In the genomic region with DNA sequence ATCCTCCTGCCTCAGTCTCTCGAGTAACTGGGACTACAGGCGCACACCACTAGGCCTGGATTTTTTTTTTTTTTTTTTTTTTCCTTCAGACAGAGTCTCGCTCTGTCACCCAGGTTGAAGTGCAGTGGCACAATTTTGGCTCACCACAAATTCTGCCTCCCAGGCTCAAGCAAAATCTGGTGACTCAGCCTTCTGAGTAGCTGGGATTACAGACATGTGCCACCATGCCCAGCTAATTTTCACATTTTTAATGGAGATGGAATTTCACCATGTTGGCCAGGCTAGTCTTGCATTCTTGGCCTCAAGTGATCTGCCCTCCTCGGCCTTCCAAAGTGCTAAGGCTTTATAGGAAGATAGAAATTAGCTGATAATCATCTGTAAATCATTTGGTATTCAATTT, we compare ENCODE assay signal across 22 cellular contexts. TPM values are rescaled to one million over a fixed set of nuclear protein-coding genes. Genes with fewer than 3 reads are reported as not detected.
A peak's percentile ranks its signal among the peaks of the same experiment; 100 is the strongest.
DNase-seq lines count a peak whose midpoint lies in the region; ATAC-seq and TF ChIP-seq lines count a peak whose summit lies in the region.
"Had no signal": no experiment of that assay in that cellular context is flagged by ENCODE, and none has a peak within 500 bp of the region (broad histone marks: within the 10 kb centered on the region; RNA-seq: fewer than 3 reads in every experiment).

No MANE protein-coding gene starts in this region.

- no peaks in the 10 kb centered on the region for H3K27me3 Mint-ChIP-seq in WTC11 (ENCODE audit: low read depth)

- H3K4me3 Mint-ChIP-seq in WTC11 = no peak overlapping the region
- H3K4me3 Mint-ChIP-seq: activated T-cell treated with anti-CD3 and anti-CD28 coated beads, Interleukin-2, amount 50 U/mL, for 4 hours; CD14-positive monocyte; endodermal cell; HFFc6; neural crest cell had no signal

- H3K27ac Mint-ChIP-seq in WTC11 = peak overlapping the region; percentile 39; the same call in 1 of the 2 replicates
- H3K27ac Mint-ChIP-seq: CD14-positive monocyte, endodermal cell, HFFc6 had no signal

- no peak for ATAC-seq in WTC11
- ATAC-seq in HG03442 (IDR thresholded peaks at IDR 0.05; ENCODE audit: unreplicated experiment) = no peak
- ATAC-seq: activated T-cell treated with anti-CD3 and anti-CD28 coated beads, Interleukin-2, amount 50 U/mL, for 4 hours; heart left ventricle had no signal

- H3K9me3 Mint-ChIP-seq in WTC11 = no peaks in the 10 kb centered on the region
- H3K9me3 Mint-ChIP-seq: activated T-cell treated with anti-CD3 and anti-CD28 coated beads, Interleukin-2, amount 50 U/mL, for 4 hours; CD14-positive monocyte; HFFc6; neural crest cell had no signal

- H3K4me1 Mint-ChIP-seq in WTC11 = peaks cover 26% of the 10 kb centered on the region

- no peak for TF ChIP-seq CTCF in WTC11 (IDR thresholded peaks at IDR 0.05)

- CTCF ChIA-PET in WTC11 (lab: Charles Lee) = no interaction called here

- DNase-seq in ELR (ENCODE audit: low read depth) = peak; percentile 10
- DNase-seq in HT1080 (ENCODE audit: low read depth) = peak; percentile 57
- DNase-seq in WTC11 (ENCODE audit: low spot score) = no peak
- peak; percentile 58 for DNase-seq in kidney tubule cell (ENCODE audit: low spot score)
- no peak for DNase-seq in NCI-H187 treated with DMSO at 0.1 percent for 48 hours (lab: John Stamatoyannopoulos, UW)
- DNase-seq in cerebellum (ENCODE audit: low spot score) = no peak
- DNase-seq: activated CD4-positive, alpha-beta T cell treated with anti-CD3 and anti-CD28 coated beads for 1 hour; activated naive CD4-positive, alpha-beta T cell; activated T-cell treated with anti-CD3 and anti-CD28 coated beads, Interleukin-2, amount 50 U/mL, for 4 hours; adrenal gland; endodermal cell; GDM1; heart left ventricle; HFFc6; left ventricle myocardium inferior; NCI-H1417; NCI-H2107; NCI-H524 treated with DMSO at 0.1 percent for 48 hours; sigmoid colon had no signal

- POLR2A ChIA-PET in WTC11 (lab: Charles Lee) = no interaction called here

- H3K36me3 Mint-ChIP-seq in WTC11 = peaks cover 49% of the 10 kb centered on the region
- H3K36me3 Mint-ChIP-seq: CD14-positive monocyte had no signal

TF ChIP-seq in WTC11, 78 proteins besides CTCF, POLR2A, EP300 and RAD21 (continues in another document):
- TF ChIP-seq, protein P1, sequence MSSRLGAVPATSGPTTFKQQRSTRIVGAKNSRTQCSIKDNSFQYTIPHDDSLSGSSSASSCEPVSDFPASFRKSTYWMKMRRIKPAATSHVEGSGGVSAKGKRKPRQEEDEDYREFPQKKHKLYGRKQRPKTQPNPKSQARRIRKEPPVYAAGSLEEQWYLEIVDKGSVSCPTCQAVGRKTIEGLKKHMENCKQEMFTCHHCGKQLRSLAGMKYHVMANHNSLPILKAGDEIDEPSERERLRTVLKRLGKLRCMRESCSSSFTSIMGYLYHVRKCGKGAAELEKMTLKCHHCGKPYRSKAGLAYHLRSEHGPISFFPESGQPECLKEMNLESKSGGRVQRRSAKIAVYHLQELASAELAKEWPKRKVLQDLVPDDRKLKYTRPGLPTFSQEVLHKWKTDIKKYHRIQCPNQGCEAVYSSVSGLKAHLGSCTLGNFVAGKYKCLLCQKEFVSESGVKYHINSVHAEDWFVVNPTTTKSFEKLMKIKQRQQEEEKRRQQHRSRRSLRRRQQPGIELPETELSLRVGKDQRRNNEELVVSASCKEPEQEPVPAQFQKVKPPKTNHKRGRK (CRISPR knock-in tag; IDR thresholded peaks at IDR 0.05; ENCODE audit: borderline replicate concordance) = no peak
- TF ChIP-seq, protein P2, sequence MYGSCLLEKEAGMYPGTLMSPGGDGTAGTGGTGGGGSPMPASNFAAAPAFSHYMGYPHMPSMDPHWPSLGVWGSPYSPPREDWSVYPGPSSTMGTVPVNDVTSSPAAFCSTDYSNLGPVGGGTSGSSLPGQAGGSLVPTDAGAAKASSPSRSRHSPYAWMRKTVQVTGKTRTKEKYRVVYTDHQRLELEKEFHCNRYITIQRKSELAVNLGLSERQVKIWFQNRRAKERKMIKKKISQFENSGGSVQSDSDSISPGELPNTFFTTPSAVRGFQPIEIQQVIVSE (CRISPR knock-in tag; IDR thresholded peaks at IDR 0.05; ENCODE audit: borderline replicate concordance) = no peak
- TF ChIP-seq, protein P3, sequence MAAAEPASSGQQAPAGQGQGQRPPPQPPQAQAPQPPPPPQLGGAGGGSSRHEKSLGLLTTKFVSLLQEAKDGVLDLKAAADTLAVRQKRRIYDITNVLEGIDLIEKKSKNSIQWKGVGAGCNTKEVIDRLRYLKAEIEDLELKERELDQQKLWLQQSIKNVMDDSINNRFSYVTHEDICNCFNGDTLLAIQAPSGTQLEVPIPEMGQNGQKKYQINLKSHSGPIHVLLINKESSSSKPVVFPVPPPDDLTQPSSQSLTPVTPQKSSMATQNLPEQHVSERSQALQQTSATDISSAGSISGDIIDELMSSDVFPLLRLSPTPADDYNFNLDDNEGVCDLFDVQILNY (CRISPR knock-in tag; IDR thresholded peaks at IDR 0.05) = no peak
- TF ChIP-seq, protein P4, sequence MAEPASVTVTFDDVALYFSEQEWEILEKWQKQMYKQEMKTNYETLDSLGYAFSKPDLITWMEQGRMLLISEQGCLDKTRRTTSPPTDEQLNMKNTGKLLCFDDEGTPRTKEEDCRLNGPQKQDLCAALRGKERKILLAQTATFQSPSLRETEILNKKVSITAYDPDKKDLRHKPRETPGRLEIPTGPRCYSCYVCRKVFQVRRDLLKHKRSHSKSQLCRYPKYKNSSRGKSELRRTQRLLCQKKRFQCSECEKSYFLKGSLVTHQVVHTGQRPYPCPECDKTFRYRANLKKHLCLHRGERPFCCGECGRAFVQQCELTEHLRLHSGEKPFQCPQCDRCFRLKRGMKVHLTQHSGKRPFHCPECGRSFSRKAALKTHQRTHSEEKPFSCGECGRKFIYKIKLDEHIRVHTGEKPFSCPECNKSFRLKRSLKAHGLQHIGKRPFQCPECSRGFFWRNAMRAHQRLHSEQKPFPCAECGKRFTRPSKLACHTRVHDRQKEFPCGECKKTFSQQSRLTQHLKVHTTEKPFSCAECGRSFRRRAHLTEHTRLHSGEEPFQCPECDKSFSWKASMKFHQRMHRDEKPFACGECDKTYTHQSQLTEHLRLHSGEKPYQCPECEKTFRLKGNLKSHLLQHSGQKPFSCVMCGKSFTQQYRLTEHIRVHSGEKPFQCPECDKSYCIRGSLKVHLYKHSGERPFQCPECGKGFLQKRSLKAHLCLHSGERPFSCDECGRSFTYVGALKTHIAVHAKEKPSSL (CRISPR knock-in tag; conservative IDR thresholded peaks at IDR 0.05) = no peak
- TF ChIP-seq, protein P5, sequence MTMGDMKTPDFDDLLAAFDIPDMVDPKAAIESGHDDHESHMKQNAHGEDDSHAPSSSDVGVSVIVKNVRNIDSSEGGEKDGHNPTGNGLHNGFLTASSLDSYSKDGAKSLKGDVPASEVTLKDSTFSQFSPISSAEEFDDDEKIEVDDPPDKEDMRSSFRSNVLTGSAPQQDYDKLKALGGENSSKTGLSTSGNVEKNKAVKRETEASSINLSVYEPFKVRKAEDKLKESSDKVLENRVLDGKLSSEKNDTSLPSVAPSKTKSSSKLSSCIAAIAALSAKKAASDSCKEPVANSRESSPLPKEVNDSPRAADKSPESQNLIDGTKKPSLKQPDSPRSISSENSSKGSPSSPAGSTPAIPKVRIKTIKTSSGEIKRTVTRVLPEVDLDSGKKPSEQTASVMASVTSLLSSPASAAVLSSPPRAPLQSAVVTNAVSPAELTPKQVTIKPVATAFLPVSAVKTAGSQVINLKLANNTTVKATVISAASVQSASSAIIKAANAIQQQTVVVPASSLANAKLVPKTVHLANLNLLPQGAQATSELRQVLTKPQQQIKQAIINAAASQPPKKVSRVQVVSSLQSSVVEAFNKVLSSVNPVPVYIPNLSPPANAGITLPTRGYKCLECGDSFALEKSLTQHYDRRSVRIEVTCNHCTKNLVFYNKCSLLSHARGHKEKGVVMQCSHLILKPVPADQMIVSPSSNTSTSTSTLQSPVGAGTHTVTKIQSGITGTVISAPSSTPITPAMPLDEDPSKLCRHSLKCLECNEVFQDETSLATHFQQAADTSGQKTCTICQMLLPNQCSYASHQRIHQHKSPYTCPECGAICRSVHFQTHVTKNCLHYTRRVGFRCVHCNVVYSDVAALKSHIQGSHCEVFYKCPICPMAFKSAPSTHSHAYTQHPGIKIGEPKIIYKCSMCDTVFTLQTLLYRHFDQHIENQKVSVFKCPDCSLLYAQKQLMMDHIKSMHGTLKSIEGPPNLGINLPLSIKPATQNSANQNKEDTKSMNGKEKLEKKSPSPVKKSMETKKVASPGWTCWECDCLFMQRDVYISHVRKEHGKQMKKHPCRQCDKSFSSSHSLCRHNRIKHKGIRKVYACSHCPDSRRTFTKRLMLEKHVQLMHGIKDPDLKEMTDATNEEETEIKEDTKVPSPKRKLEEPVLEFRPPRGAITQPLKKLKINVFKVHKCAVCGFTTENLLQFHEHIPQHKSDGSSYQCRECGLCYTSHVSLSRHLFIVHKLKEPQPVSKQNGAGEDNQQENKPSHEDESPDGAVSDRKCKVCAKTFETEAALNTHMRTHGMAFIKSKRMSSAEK (CRISPR knock-in tag; IDR thresholded peaks at IDR 0.05; ENCODE audit: borderline replicate concordance) = no peak
- TF ChIP-seq SMAD3 (CRISPR knock-in tag; IDR thresholded peaks at IDR 0.05; ENCODE audit: borderline replicate concordance) = no peak
- no peak for TF ChIP-seq ZNF263 (CRISPR knock-in tag; IDR thresholded peaks at IDR 0.05; ENCODE audit: low read depth)
- no peak for TF ChIP-seq SOX15 (CRISPR knock-in tag; IDR thresholded peaks at IDR 0.05)
- no peak for TF ChIP-seq ELF4 (CRISPR knock-in tag; IDR thresholded peaks at IDR 0.05; ENCODE audit: low read depth)

RNA-seq across cellular contexts. Expression of a gene that starts 43.9 kb away (rescaled TPM):
- total RNA-seq in HT1080 (2014; rRNA removed; shearing (Covaris generic)) = 95.9 and 96.6 TPM in 2 replicates
- 123 and 143 TPM in 2 replicates for polyA plus RNA-seq in HT1080 (2015; cell fraction: cytosol; rRNA removed)
- 59.6 and 69.1 TPM in 2 replicates for polyA plus RNA-seq in HT1080 (2015; cell fraction: nucleus; rRNA removed)
- total RNA-seq in WTC11 (2021) (65.5 to 75.6 TPM (median 68.8 TPM) in 3 replicates), cerebellum (35.9 TPM)

RNA-seq across cellular contexts. Expression of a gene that starts 44.0 kb away (rescaled TPM):
- total RNA-seq in HT1080 (2014; rRNA removed; shearing (Covaris generic)) = 38.8 and 44.5 TPM in 2 replicates
- polyA plus RNA-seq in HT1080 (2015; cell fraction: cytosol; rRNA removed) = 29.8 and 33.2 TPM in 2 replicates
- 85.1 and 88.4 TPM in 2 replicates for polyA plus RNA-seq in HT1080 (2015; cell fraction: nucleus; rRNA removed)
- total RNA-seq in WTC11 (2021) (27.8 to 31.6 TPM (median 29.2 TPM) in 3 replicates), cerebellum (45.6 TPM)

RNA-seq across cellular contexts. Expression of a gene that starts 55.3 kb away (rescaled TPM):
- total RNA-seq in HT1080 (2014; rRNA removed; shearing (Covaris generic)) = 3.8 and 6.6 TPM in 2 replicates
- polyA plus RNA-seq in HT1080 (2015; cell fraction: cytosol; rRNA removed) = 4.3 and 5.2 TPM in 2 replicates
- 5.6 and 5.8 TPM in 2 replicates for polyA plus RNA-seq in HT1080 (2015; cell fraction: nucleus; rRNA removed)
- total RNA-seq in WTC11 (2021) (59.1 to 69.1 TPM (median 61.1 TPM) in 3 replicates), cerebellum (60.1 TPM)
- polyA plus RNA-seq: CD14-positive monocyte had no signal

Comparison
In these comparisons a context has a peak if more than half of its experiments do, and no peak if none do; other contexts are left out.
1. DNase-seq: peak in ELR (single experiment), HT1080 (single experiment) and kidney tubule cell (single experiment); none in WTC11 (single experiment), NCI-H187 treated with DMSO at 0.1 percent for 48 hours (single experiment) and cerebellum (single experiment).